8 cellular contexts compared by ENCODE assay signal in the genomic region with DNA sequence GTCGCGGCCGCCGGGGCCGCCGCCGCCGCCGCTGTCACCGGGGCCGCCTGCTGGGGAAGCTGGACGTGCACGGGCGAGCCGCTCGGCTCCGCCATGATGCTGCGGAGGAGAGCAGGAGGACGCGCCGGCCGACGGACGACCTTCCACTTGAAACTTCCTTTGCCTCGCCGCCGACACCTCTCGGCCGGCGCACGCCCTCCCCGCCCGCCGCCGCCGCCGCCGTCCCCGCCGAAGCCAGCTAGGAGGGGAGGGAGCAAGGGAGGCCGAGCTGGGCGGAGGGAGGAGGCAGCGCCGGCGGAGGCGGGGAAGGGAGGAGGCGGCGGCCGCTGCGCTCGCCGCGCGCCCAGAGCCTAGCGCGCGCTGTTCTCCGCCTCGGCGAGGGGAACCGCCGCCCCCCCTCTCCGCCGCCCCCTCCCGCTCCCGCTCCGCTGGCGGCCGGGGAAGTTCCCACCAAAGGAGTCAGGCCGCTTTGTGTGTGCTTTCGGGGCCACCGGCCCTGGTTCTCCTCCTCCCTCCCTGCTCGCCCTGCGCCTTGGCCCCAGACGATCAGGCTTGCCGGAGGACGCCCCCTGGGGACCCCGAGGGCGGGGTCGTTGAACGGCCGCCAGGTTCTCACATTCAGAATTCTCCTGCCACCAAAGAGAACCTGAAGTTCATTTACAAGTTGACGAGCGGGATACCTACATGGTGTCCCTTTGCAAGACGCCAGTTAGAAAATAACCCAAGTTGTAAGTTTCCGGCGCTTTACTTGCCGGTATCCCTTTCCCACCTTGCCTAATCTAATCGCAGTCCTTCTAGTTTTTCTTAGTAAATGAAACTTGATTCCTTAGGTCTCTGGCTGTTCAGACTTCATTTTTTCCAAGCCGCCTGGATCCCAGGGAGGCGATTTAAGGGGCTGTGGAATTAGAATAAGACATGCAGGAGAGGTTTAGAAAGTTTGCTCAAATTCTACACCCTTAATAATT. TPM values are rescaled to one million over a fixed set of nuclear protein-coding genes. Genes with fewer than 3 reads are reported as not detected.
A peak's percentile ranks its signal among the peaks of the same experiment; 100 is the strongest.
DNase-seq lines count a peak whose midpoint lies in the region; ATAC-seq and TF ChIP-seq lines count a peak whose summit lies in the region.

A gene (minus strand): TSS at position 255 of the 965 bp plus-strand sequence. CDS start 160 bp downstream, at position 95.

- under 1% methylated on average over 41 of the region's 91 CpGs for WGBS in prostate gland
- under 1% methylated on average over 89 of the region's 91 CpGs for WGBS in urinary bladder

- H3K36me3 ChIP-seq in prostate gland = no peaks in the 10 kb centered on the region
- H3K36me3 ChIP-seq in urinary bladder (ENCODE audit: insufficient read depth) = no peaks in the 10 kb centered on the region

- peak within 1 kb of the TSS; percentile 92 for H3K27ac Mint-ChIP-seq in T-helper 1 cell treated with Interleukin-12 subunit alpha and Interleukin-12 subunit beta and Interleukin-4 antibody, amounts not matched to agents 30 μg/mL and 1 μg/mL, for 36 hours

- H3K4me3 ChIP-seq in prostate gland (peak within 1 kb of the TSS; percentile 79 to 80), urinary bladder (ENCODE audit: low read depth, low read length) (peak within 1 kb of the TSS; percentile 97)

- H3K27ac ChIP-seq in angular gyrus (ENCODE audit: low read depth, low read length) (peak within 1 kb of the TSS; percentile 60), prostate gland (peak within 1 kb of the TSS; percentile 88 to 89), urinary bladder (ENCODE audit: low read depth) (peak within 1 kb of the TSS; percentile 72)

- peaks cover 16% of the 10 kb centered on the region for H3K27me3 Mint-ChIP-seq in T-helper 1 cell treated with Interleukin-12 subunit alpha and Interleukin-12 subunit beta and Interleukin-4 antibody, amounts not matched to agents 30 μg/mL and 1 μg/mL, for 36 hours (ENCODE audit: low read depth)

- DNase-seq in NCI-H1092 (lab: John Stamatoyannopoulos, UW) (peak; percentile 59), left ventricle myocardium superior (peak; percentile 87), prostate gland (ENCODE audit: low spot score) (peak; percentile 74)

- TF ChIP-seq CTCF in GM12872 (IDR thresholded peaks at IDR 0.05; ENCODE audit: insufficient read depth, low read depth, low read length) (0 out of 3 replicates have a peak, but pooled peaks have one; percentile 0), prostate gland (IDR thresholded peaks at IDR 0.05) (peak in 3 of 4 experiments; percentile 9 to 16 (median 9))

- H3K36me3 Mint-ChIP-seq in T-helper 1 cell treated with Interleukin-12 subunit alpha and Interleukin-12 subunit beta and Interleukin-4 antibody, amounts not matched to agents 30 μg/mL and 1 μg/mL, for 36 hours (ENCODE audit: low read depth) = peaks cover 8% of the 10 kb centered on the region

- peaks cover 38% of the 10 kb centered on the region for H3K4me1 Mint-ChIP-seq in T-helper 1 cell treated with Interleukin-12 subunit alpha and Interleukin-12 subunit beta and Interleukin-4 antibody, amounts not matched to agents 30 μg/mL and 1 μg/mL, for 36 hours (ENCODE audit: low read depth)

- no peaks in the 10 kb centered on the region for H3K27me3 ChIP-seq in prostate gland (replicated peaks; ENCODE audit: insufficient read depth)

- H3K9me3 Mint-ChIP-seq in T-helper 1 cell treated with Interleukin-12 subunit alpha and Interleukin-12 subunit beta and Interleukin-4 antibody, amounts not matched to agents 30 μg/mL and 1 μg/mL, for 36 hours = no peaks in the 10 kb centered on the region

- peak within 1 kb of the TSS; percentile 90 for H3K4me3 Mint-ChIP-seq in T-helper 1 cell treated with Interleukin-12 subunit alpha and Interleukin-12 subunit beta and Interleukin-4 antibody, amounts not matched to agents 30 μg/mL and 1 μg/mL, for 36 hours

- no peaks in the 10 kb centered on the region for H3K9me3 ChIP-seq in prostate gland

- TF ChIP-seq POLR2A in prostate gland (IDR thresholded peaks at IDR 0.05) = no peak

- no peaks in the 10 kb centered on the region for H3K4me1 ChIP-seq in prostate gland (replicated peaks)
- peaks cover 4% of the 10 kb centered on the region for H3K4me1 ChIP-seq in urinary bladder (ENCODE audit: insufficient read depth)

- ATAC-seq in HG02610 (IDR thresholded peaks at IDR 0.05; ENCODE audit: unreplicated experiment) (peak; percentile 83), left ventricle myocardium superior (peak; percentile 91)

- intact Hi-C loops in left ventricle myocardium superior (cut with micrococcal nuclease) (loop anchor here (10.0 kb wide), 1 partner anchor 113 kb away; no protein-coding TSS in a partner anchor), prostate gland (cut with DNase I) (loop anchor here (10.0 kb wide), 2 partner anchors 93 to 207 kb away; a partner anchor contains a TSS)

RNA-seq across cellular contexts. Expression of the gene that starts here (rescaled TPM):
- total RNA-seq in left ventricle myocardium superior = 20.9 TPM
- 10 to 100 TPM; 32.2 to 54.7 TPM for total RNA-seq in prostate gland
- total RNA-seq in urinary bladder = 37.7 TPM
- 17.5 TPM for polyA plus RNA-seq in urinary bladder

Comparison
In these comparisons a context has a peak if more than half of its experiments do, and no peak if none do; other contexts are left out.
1. Peak in every context shown above with its lines: DNase-seq, ATAC-seq, H3K4me3 ChIP-seq and H3K27ac ChIP-seq.